15 cellular contexts compared by ENCODE assay signal in the genomic region with DNA sequence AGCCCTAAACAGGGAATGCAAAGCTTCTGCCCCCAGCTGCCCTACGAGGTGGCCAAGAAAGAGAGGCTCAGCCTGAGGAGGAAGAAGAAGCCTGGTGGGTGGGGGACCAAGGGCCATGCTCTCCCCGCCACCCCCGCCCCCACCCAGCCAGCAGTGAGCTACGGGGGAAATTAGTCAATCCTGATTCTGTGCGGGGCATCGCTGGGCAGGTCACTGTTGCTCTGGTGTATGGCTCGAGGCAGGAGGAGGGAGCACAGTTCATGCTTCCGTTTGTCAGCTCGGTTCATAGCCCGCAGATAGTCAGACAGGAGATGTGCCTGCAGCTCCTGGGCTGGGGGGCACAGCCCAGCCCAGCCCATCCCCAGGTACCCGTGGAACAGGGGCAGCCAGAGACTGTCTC. TPM values are rescaled to one million over a fixed set of nuclear protein-coding genes. Genes with fewer than 3 reads are reported as not detected.
"Had no signal": no experiment of that assay in that cellular context is flagged by ENCODE, and none has a peak within 500 bp of the region (broad histone marks: within the 10 kb centered on the region; RNA-seq: fewer than 3 reads in every experiment).

No MANE protein-coding gene starts in this region.

- H3K27me3 ChIP-seq: breast epithelium, thyroid gland had no signal

- ATAC-seq: left lobe of liver, psoas muscle, sciatic nerve had no signal

- H3K4me1 ChIP-seq: breast epithelium, thyroid gland had no signal

- H3K9me3 ChIP-seq: breast epithelium, psoas muscle, thyroid gland had no signal

- H3K4me3 ChIP-seq: breast epithelium, psoas muscle, thyroid gland had no signal

- DNase-seq: activated CD4-positive, alpha-beta T cell treated with anti-CD3 and anti-CD28 coated beads, Interleukin-2, amount 10 ng/mL, durations not matched to agents 24 days and 14 days; activated CD4-positive, CD25-positive, alpha-beta regulatory T cell; activated CD8-positive, alpha-beta memory T cell treated with anti-CD3 and anti-CD28 coated beads for 24 hours; activated naive CD4-positive, alpha-beta T cell treated with Interleukin-2 at 50 U/mL for 16 hours; anterior cingulate cortex; cerebellar nuclear complex; mesendoderm; stimulated activated CD4-positive, alpha-beta T cell treated with anti-CD3 and anti-CD28 coated beads, Interleukin-1b, Interleukin-23, amount 100 ng/mL, for 48 hours; SW 1271; thyroid gland had no signal

- H3K36me3 ChIP-seq: breast epithelium, thyroid gland had no signal

- H3K27ac ChIP-seq: breast epithelium, psoas muscle, thyroid gland had no signal

RNA-seq across cellular contexts. Expression of a gene that starts 17.1 kb away (rescaled TPM):
- total RNA-seq: dermis microvascular lymphatic vessel endothelial cell had no signal
